23 cellular contexts compared by ENCODE assay signal in the genomic region with DNA sequence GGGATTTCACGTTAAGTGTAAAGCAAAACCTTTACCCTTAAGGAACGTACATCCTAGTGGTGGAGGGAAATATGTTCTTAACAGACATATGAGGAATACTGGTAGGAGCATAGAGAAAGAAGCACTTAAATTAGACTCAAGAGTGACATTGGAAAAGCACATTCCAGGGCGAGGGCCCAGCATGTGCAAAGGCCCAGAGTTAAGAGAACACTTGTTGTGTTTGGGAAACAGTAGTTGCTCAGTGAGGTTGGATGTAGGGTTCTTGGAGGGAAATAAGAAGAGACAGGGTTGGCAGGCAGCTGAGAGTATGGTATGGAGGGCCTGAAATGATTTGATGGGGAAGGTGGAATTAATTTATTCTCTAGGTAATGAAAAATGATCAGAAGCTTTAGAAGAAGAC.
"Had no signal": no experiment of that assay in that cellular context is flagged by ENCODE, and none has a peak within 500 bp of the region (broad histone marks: within the 10 kb centered on the region; RNA-seq: fewer than 3 reads in every experiment).

No MANE protein-coding gene starts in this region.

- H3K27ac ChIP-seq: foreskin keratinocyte, left lung, psoas muscle, tibial artery had no signal

- H3K9me3 Mint-ChIP-seq: activated T-helper 1 cell treated with anti-CD3 and anti-CD28 coated beads, Interleukin-12 subunit alpha, Interleukin-12 subunit beta, Interleukin-2, Interleukin-4 antibody, amounts not matched to agents 30 ng/mL and 10 ng/mL and 1 ng/mL, durations not matched to agents 14 hours and 24 hours and 36 hours; nephron; stimulated activated memory B cell treated with anti-CD40 and anti-IgM and Interleukin-4, amounts not matched to agents 10 μg/mL and 1 μg/mL and 100 μg/mL, for 72 hours; T-helper 2 cell treated with Interferon-gamma antibody and Interleukin-4, amounts not matched to agents 5 μg/mL and 100 μg/mL, for 36 hours had no signal

- H3K4me2 ChIP-seq: smooth muscle cell had no signal

- H3K27ac Mint-ChIP-seq: activated T-helper 1 cell treated with anti-CD3 and anti-CD28 coated beads, Interleukin-12 subunit alpha, Interleukin-12 subunit beta, Interleukin-2, Interleukin-4 antibody, amounts not matched to agents 30 ng/mL and 10 ng/mL and 1 ng/mL, durations not matched to agents 14 hours and 24 hours and 36 hours; stimulated activated memory B cell treated with anti-CD40 and anti-IgM and Interleukin-4, amounts not matched to agents 10 μg/mL and 1 μg/mL and 100 μg/mL, for 72 hours; T-helper 2 cell treated with Interferon-gamma antibody and Interleukin-4, amounts not matched to agents 5 μg/mL and 100 μg/mL, for 36 hours had no signal

- H3K9me3 ChIP-seq: left lung, pancreas, psoas muscle, suprapubic skin, tibial artery had no signal

- H3K4me3 ChIP-seq: left lung, pancreas, psoas muscle, smooth muscle cell, suprapubic skin, tibial artery had no signal

- H3K36me3 Mint-ChIP-seq: stimulated activated memory B cell treated with anti-CD40 and anti-IgM and Interleukin-4, amounts not matched to agents 10 μg/mL and 1 μg/mL and 100 μg/mL, for 72 hours had no signal

- H3K4me3 Mint-ChIP-seq: activated T-helper 1 cell treated with anti-CD3 and anti-CD28 coated beads, Interleukin-12 subunit alpha, Interleukin-12 subunit beta, Interleukin-2, Interleukin-4 antibody, amounts not matched to agents 30 ng/mL and 10 ng/mL and 1 ng/mL, durations not matched to agents 14 hours and 24 hours and 36 hours; nephron; stimulated activated memory B cell treated with anti-CD40 and anti-IgM and Interleukin-4, amounts not matched to agents 10 μg/mL and 1 μg/mL and 100 μg/mL, for 72 hours; T-helper 2 cell treated with Interferon-gamma antibody and Interleukin-4, amounts not matched to agents 5 μg/mL and 100 μg/mL, for 36 hours had no signal

- DNase-seq: activated CD4-positive, alpha-beta T cell treated with anti-CD3 and anti-CD28 coated beads for 4 hours; activated CD4-positive, alpha-beta T cell treated with anti-CD3 and anti-CD28 coated beads, Interleukin-2, amount 50 U/mL, for 48 hours; activated CD8-positive, alpha-beta memory T cell treated with anti-CD3 and anti-CD28 coated beads for 24 hours; activated gamma-delta T cell treated with Interleukin-2 at 50 U/mL for 16 hours; activated naive CD4-positive, alpha-beta T cell treated with anti-CD3 and anti-CD28 coated beads, Interleukin-2, amount 50 U/mL, for 16 hours; amygdala; central memory CD4-positive, alpha-beta T cell; foreskin keratinocyte; left lung; nucleus accumbens; pancreas; psoas muscle; stimulated activated CD4-positive, alpha-beta T cell treated with anti-CD3 and anti-CD28 coated beads, Interleukin-1b, Interleukin-23, amount 100 ng/mL, for 48 hours; stimulated activated CD4-positive, alpha-beta T cell treated with anti-CD3 and anti-CD28 coated beads, Interleukin-4, amount 100 ng/mL, for 4 hours; stimulated activated CD8-positive, alpha-beta memory T cell treated with anti-CD3 and anti-CD28 coated beads, Interleukin-4, amount 100 ng/mL, for 48 hours; T-helper 1 cell; tibial artery had no signal

- H3K4me1 ChIP-seq: foreskin keratinocyte had no signal

- H3K27me3 ChIP-seq: left lung, pancreas, suprapubic skin, tibial artery had no signal

- ATAC-seq: foreskin keratinocyte; left lung; stimulated activated memory B cell treated with anti-CD40 and anti-IgM and Interleukin-4, amounts not matched to agents 10 μg/mL and 1 μg/mL and 100 μg/mL, for 72 hours had no signal

- H3K36me3 ChIP-seq: left lung, pancreas, suprapubic skin, tibial artery had no signal
